Comparison of ENCODE assay signal across 24 cellular contexts in the genomic region with DNA sequence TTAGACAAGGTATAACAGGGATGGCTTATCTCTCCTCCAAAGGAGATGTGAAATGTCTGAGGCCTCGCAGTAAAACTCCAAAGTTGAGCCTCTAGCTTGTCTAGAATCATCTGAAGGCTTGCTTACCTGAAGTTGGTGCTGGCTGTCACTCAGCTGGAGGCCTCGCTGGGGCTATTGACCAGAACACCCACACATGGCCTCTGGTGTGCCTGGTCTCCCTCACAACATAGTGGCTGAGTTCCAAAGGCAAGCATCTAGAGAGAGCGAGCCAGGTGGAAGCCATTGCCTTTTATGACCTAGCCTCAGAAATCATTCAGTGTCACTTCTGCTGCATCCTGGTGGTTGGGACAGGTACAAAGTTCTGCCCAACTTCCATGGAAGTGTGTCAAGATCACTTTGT. TPM values are rescaled to one million over a fixed set of nuclear protein-coding genes. Genes with fewer than 3 reads are reported as not detected.
DNase-seq lines count a peak whose midpoint lies in the region; ATAC-seq, FAIRE-seq and TF ChIP-seq lines count a peak whose summit lies in the region.
"Had no signal": no experiment of that assay in that cellular context is flagged by ENCODE, and none has a peak within 500 bp of the region (broad histone marks: within the 10 kb centered on the region; RNA-seq: fewer than 3 reads in every experiment).

No MANE protein-coding gene starts in this region.

- H3K4me2 ChIP-seq in IMR-90 (ENCODE audit: low read depth, low read length) = no peak overlapping the region
- no peak overlapping the region for H3K4me2 ChIP-seq in OCI-LY7 (ENCODE audit: low read length)
- H3K4me2 ChIP-seq: A549, GM23338 had no signal

- intact Hi-C loops in IMR-90 (cut with micrococcal nuclease) = no loop called here
- intact Hi-C loops in OCI-LY7 (cut with micrococcal nuclease; ENCODE audit: unreplicated experiment) = no loop called here
- intact Hi-C loops in mucosa of descending colon (cut with DNase I, micrococcal nuclease) = no loop called here
- intact Hi-C loops in vagina (cut with DNase I) = no loop called here

- H3K27me3 ChIP-seq in IMR-90 (ENCODE audit: control insufficient read depth, insufficient read depth, low read length) (peaks cover 2% of the 10 kb centered on the region), vagina (no peaks in the 10 kb centered on the region)
- H3K27me3 ChIP-seq: BLaER1 treated with 17β-estradiol and CSF1 and Interleukin-3, amounts not matched to agents 10 nM and 100 nM; SJCRH30 had no signal

- H3K9me3 ChIP-seq in IMR-90 (ENCODE audit: control insufficient read depth, insufficient read depth, low read length) = no peaks in the 10 kb centered on the region
- H3K9me3 ChIP-seq in OCI-LY7 (ENCODE audit: low read length) = no peaks in the 10 kb centered on the region
- H3K9me3 ChIP-seq in mucosa of descending colon = no peaks in the 10 kb centered on the region
- no peaks in the 10 kb centered on the region for H3K9me3 ChIP-seq in vagina
- H3K9me3 ChIP-seq: A549, SJCRH30 had no signal

- no peak overlapping the region for H3K18ac ChIP-seq in IMR-90 (ENCODE audit: low read depth, low read length)

- H2AK5ac ChIP-seq in IMR-90 (ENCODE audit: low read depth, low read length) = no peak overlapping the region

- no peaks in the 10 kb centered on the region for H3K79me1 ChIP-seq in IMR-90 (ENCODE audit: low read depth in 1 of 2, low read length in 2 of 2)

- no peak overlapping the region for H3K27ac ChIP-seq in IMR-90 (ENCODE audit: insufficient read depth, low read length)
- H3K27ac ChIP-seq in OCI-LY7 (ENCODE audit: low read depth, low read length, poor library complexity, severe bottlenecking) = no peak overlapping the region
- no peak overlapping the region for H3K27ac ChIP-seq in vagina
- H3K27ac ChIP-seq: A549; BLaER1 treated with 17β-estradiol and CSF1 and Interleukin-3, amounts not matched to agents 10 nM and 100 nM; SJCRH30 had no signal

- no peaks in the 10 kb centered on the region for H3K79me2 ChIP-seq in OCI-LY7 (ENCODE audit: insufficient read depth, low read depth, low read length)

- no peak for FAIRE-seq in frontal cortex (lab: Jason Lieb, UNC)
- FAIRE-seq: A549, D721Med had no signal

- H3K4me3 ChIP-seq in IMR-90 (ENCODE audit: insufficient read depth, low read depth, low read length) = no peak overlapping the region
- H3K4me3 ChIP-seq in OCI-LY7 (ENCODE audit: low read depth, low read length, poor library complexity, severe bottlenecking) = no peak overlapping the region
- no peak overlapping the region for H3K4me3 ChIP-seq in mucosa of descending colon
- H3K4me3 ChIP-seq in vagina = no peak overlapping the region
- H3K4me3 ChIP-seq: A549; BLaER1 treated with 17β-estradiol and CSF1 and Interleukin-3, amounts not matched to agents 10 nM and 100 nM; GM23338; SJCRH30 had no signal

- no peak overlapping the region for H2BK15ac ChIP-seq in IMR-90 (ENCODE audit: low read depth, low read length)

- no peaks in the 10 kb centered on the region for H4K20me1 ChIP-seq in IMR-90 (ENCODE audit: insufficient read depth, low read length)
- H4K20me1 ChIP-seq in OCI-LY7 (ENCODE audit: insufficient read depth, low read length) = no peaks in the 10 kb centered on the region
- H4K20me1 ChIP-seq: BLaER1 treated with 17β-estradiol and CSF1 and Interleukin-3, amounts not matched to agents 10 nM and 100 nM had no signal

- no peak overlapping the region for H2AK9ac ChIP-seq in IMR-90 (replicated peaks; ENCODE audit: low read depth, low read length, poor library complexity)

- POLR2A ChIA-PET in IMR-90 (lab: Charles Lee; ENCODE audit: unreplicated experiment) (no interaction called here), OCI-LY7 (lab: Charles Lee) (interaction anchor here (0.6 kb wide), 1 partner anchor 265 kb away, joined by 3 read pairs; no protein-coding TSS in a partner anchor)

- no peak overlapping the region for H4K8ac ChIP-seq in IMR-90 (ENCODE audit: low read depth in 2 of 2, low read length in 2 of 2)

- TF ChIP-seq POLR2A in IMR-90 (IDR thresholded peaks at IDR 0.05; ENCODE audit: low read depth, low read length) = no peak
- no peak for TF ChIP-seq POLR2A in vagina (IDR thresholded peaks at IDR 0.05)

- 73% methylated on average over 2 of the region's 3 CpGs; no CpG with 5 or more reads in 1 of the 2 experiments for WGBS in IMR-90 (ENCODE audit: extremely low coverage in 2 of 2, insufficient read length in 1 of 2), 2 experiments

- H2AFZ ChIP-seq in IMR-90 (replicated peaks; ENCODE audit: low read length, poor library complexity) (peak overlapping the region; percentile 67), OCI-LY7 (ENCODE audit: low read length) (peak overlapping the region; percentile 21; the same call in 1 of the 2 replicates)
- H2AFZ ChIP-seq: GM23338 had no signal

- TF ChIP-seq RAD21 in IMR-90 (IDR thresholded peaks at IDR 0.05; ENCODE audit: low read length) = no peak

- dilution Hi-C loops in IMR-90 (cut with HindIII; ENCODE audit: low sequenced_read_pairs, unreplicated experiment) = no loop called here

- no peaks in the 10 kb centered on the region for H3K9me2 ChIP-seq in OCI-LY7 (ENCODE audit: insufficient read depth, low read length)

- in situ Hi-C loops in IMR-90 (cut with MboI; ENCODE audit: low sequenced_read_pairs) = no loop called here

- no peak overlapping the region for H3K23ac ChIP-seq in IMR-90 (ENCODE audit: low read depth, low read length)

- H3K56ac ChIP-seq in IMR-90 (ENCODE audit: extremely low read depth, insufficient read depth, low read length) = no peak overlapping the region

- H3K9me1 ChIP-seq in IMR-90 (ENCODE audit: insufficient read depth, low read length) = no peaks in the 10 kb centered on the region

- H3K14ac ChIP-seq in IMR-90 (replicated peaks; ENCODE audit: low read depth, low read length) = no peak overlapping the region

- H3K4me1 ChIP-seq in IMR-90 (ENCODE audit: control insufficient read depth, insufficient read depth, low read length) (no peaks in the 10 kb centered on the region), OCI-LY7 (ENCODE audit: insufficient read depth, low read length, poor library complexity, severe bottlenecking) (peaks cover 78% of the 10 kb centered on the region), mucosa of descending colon (ENCODE audit: low read depth) (no peaks in the 10 kb centered on the region), vagina (no peaks in the 10 kb centered on the region)
- H3K4me1 ChIP-seq: SJCRH30 had no signal

- CTCF ChIA-PET in IMR-90 (lab: Yijun Ruan, JAX) (no interaction called here), OCI-LY7 (lab: Charles Lee; ENCODE audit: unreplicated experiment) (no interaction called here)

- H3K9ac ChIP-seq in IMR-90 (ENCODE audit: low read depth, low read length) = no peak overlapping the region
- H3K9ac ChIP-seq: BLaER1 treated with 17β-estradiol and CSF1 and Interleukin-3, amounts not matched to agents 10 nM and 100 nM had no signal

- no peak overlapping the region for H2BK5ac ChIP-seq in IMR-90 (ENCODE audit: low read depth, low read length, poor library complexity, severe bottlenecking)

- H3K4ac ChIP-seq in IMR-90 (ENCODE audit: low read depth, low read length) = no peak overlapping the region

- no peak overlapping the region for H2BK120ac ChIP-seq in IMR-90 (ENCODE audit: low read depth, low read length)

- H4K91ac ChIP-seq in IMR-90 (ENCODE audit: insufficient read depth, low read depth, low read length) = no peak overlapping the region

- DNase-seq in IMR-90 (no peak), OCI-LY7 (ENCODE audit: low spot score) (no peak), islet precursor cell (peak; percentile 42), mucosa of descending colon (no peak), frontal cortex (ENCODE audit: low spot score in 2 of 2) (no peak), vagina (ENCODE audit: extremely low spot score in 2 of 2) (no peak), Kasumi-1 (lab: John Stamatoyannopoulos, UW) (no peak)
- DNase-seq: AML-193; CD4-positive, alpha-beta T cell; H9; KBM-7; MM.1S; NCI-H2029; NCI-H2227 treated with DMSO at 0.1 percent for 48 hours; NCI-H526 treated with DMSO at 0.1 percent for 48 hours; SJCRH30 had no signal

- TF ChIP-seq CTCF in IMR-90 (conservative IDR thresholded peaks at IDR 0.05; ENCODE audit: low read depth, low read length) (no peak), OCI-LY7 (conservative IDR thresholded peaks at IDR 0.05; ENCODE audit: low read length) (no peak), mucosa of descending colon (IDR thresholded peaks at IDR 0.05) (no peak), vagina (IDR thresholded peaks at IDR 0.05) (no peak)

- H3K36me3 ChIP-seq in IMR-90 (ENCODE audit: control insufficient read depth, insufficient read depth, low read length) (no peaks in the 10 kb centered on the region), OCI-LY7 (ENCODE audit: insufficient read depth, low read length) (no peaks in the 10 kb centered on the region), mucosa of descending colon (ENCODE audit: low read depth) (no peaks in the 10 kb centered on the region), vagina (no peaks in the 10 kb centered on the region)
- H3K36me3 ChIP-seq: BLaER1 treated with 17β-estradiol and CSF1 and Interleukin-3, amounts not matched to agents 10 nM and 100 nM; SJCRH30 had no signal

- BruUV-seq in IMR-90 (replicated peaks; lab: Mats Ljungman, UMichigan) (no TSS peak), OCI-LY7 (replicated peaks; lab: Mats Ljungman, UMichigan) (no TSS peak)

- ATAC-seq in IMR-90 (ENCODE audit: low read depth) = no peak
- ATAC-seq in mucosa of descending colon = peak; percentile 24
- ATAC-seq: A549, GM23338, SK-N-SH treated with all-trans-retinoic acid at 6 μM for 48 hours had no signal

- no peak overlapping the region for H2BK20ac ChIP-seq in IMR-90 (ENCODE audit: low read depth, low read length)

- no peak overlapping the region for H4K5ac ChIP-seq in IMR-90 (ENCODE audit: low read depth, low read length)

TF ChIP-seq in IMR-90, 13 proteins besides CTCF, POLR2A, EP300 and RAD21 (continues in another document):
- TF ChIP-seq NFE2L2 (IDR thresholded peaks at IDR 0.05; ENCODE audit: low read depth, low read length) = no peak
- TF ChIP-seq CEBPB (IDR thresholded peaks at IDR 0.05; ENCODE audit: low read depth, low read length) = no peak
- no peak for TF ChIP-seq MAZ (IDR thresholded peaks at IDR 0.05; ENCODE audit: borderline replicate concordance, low read depth, low read length)

RNA-seq across cellular contexts. Expression of a gene that starts 17.4 kb away (rescaled TPM):
- total RNA-seq in IMR-90 (2012; rRNA removed) (not detected in 2 replicates), OCI-LY7 (2022) (not detected in 2 replicates), mucosa of descending colon (not detected), frontal cortex (not detected), vagina (not detected)
- not detected in 2 replicates for polyA plus RNA-seq in IMR-90 (2012; rRNA removed)
- not detected in 2 replicates for polyA plus RNA-seq in IMR-90 (2012; cell fraction: cytosol; rRNA removed)
- not detected in 2 replicates for polyA plus RNA-seq in IMR-90 (2012; cell fraction: nucleus; rRNA removed; ENCODE audit: low replicate concordance)
- not detected in 2 replicates for total RNA-seq in OCI-LY7 (2014; rRNA removed; shearing (Covaris generic))
- total RNA-seq: CD4-positive, alpha-beta T cell; Daoy; G401; GM23338; H9; NCI-H460; SJCRH30 had no signal
- polyA plus RNA-seq: A549, GM23338 had no signal

RNA-seq across cellular contexts. Expression of a gene that starts 31.9 kb away (rescaled TPM):
- not detected in 2 replicates for total RNA-seq in IMR-90 (2012; rRNA removed)
- 0.03 and 0.06 TPM in 2 replicates for polyA plus RNA-seq in IMR-90 (2012; rRNA removed)
- polyA plus RNA-seq in IMR-90 (2012; cell fraction: cytosol; rRNA removed) = 0.07 TPM in 1 of 2 replicates, not detected in the other
- 0.21 and 0.52 TPM in 2 replicates for polyA plus RNA-seq in IMR-90 (2012; cell fraction: nucleus; rRNA removed; ENCODE audit: low replicate concordance)
- 1.1 and 1.5 TPM in 2 replicates for total RNA-seq in OCI-LY7 (2014; rRNA removed; shearing (Covaris generic))
- 1.0 and 1.6 TPM in 2 replicates for total RNA-seq in OCI-LY7 (2022)
- under 1 TPM; 0.34 to 0.63 (median 0.58) TPM for total RNA-seq in mucosa of descending colon
- 0.41 TPM for total RNA-seq in frontal cortex
- 0.25 TPM for total RNA-seq in vagina
- total RNA-seq: Daoy had no signal
- polyA plus RNA-seq: GM23338 had no signal
